Comparison of ENCODE assay signal across 8 cellular contexts in genomic region chr1:150235852-150236613, GRCh38. TPM values are rescaled to one million over a fixed set of nuclear protein-coding genes. Genes with fewer than 3 reads are reported as not detected.
DNase-seq lines count a peak whose midpoint lies in the region; ATAC-seq and TF ChIP-seq lines count a peak whose summit lies in the region.

ANP32E (minus strand) TSS chr1:150236112; CDS start chr1:150235786, 326 bp downstream.

- peaks cover 0 to 6% of the 10 kb centered on the region in 2 donors for H3K4me1 ChIP-seq in lung (ENCODE audit: control insufficient read depth in 2 of 2, insufficient read depth in 2 of 2, low read length in 2 of 2)

- H3K4me3 ChIP-seq in lung, result peak within 1 kb of the TSS; percentile 79

- H3K9me3 ChIP-seq in lung (ENCODE audit: control insufficient read depth in 2 of 2, insufficient read depth in 1 of 2, low read length in 1 of 2), result no peaks in the 10 kb centered on the region

- DNase-seq in COLO668 (lab: John Stamatoyannopoulos, UW; ENCODE audit: unreplicated experiment) (peak; percentile 96), GM20000 (ENCODE audit: low spot score) (peak; percentile 97), HT-29 (ENCODE audit: low spot score) (peak; percentile 98), lung (ENCODE audit: low spot score) (peak; percentile 95)
- DNase-seq in NK-92 treated with Interleukin-12 subunit alpha and Interleukin-12 subunit beta, amount 100 ng/mL, for 24 hours (lab: John Stamatoyannopoulos, UW), result peak; percentile 88
- DNase-seq in activated CD8-positive, alpha-beta memory T cell treated with anti-CD3 and anti-CD28 coated beads for 24 hours, result peak; percentile 93
- DNase-seq in effector CD8-positive, alpha-beta T cell (lab: John Stamatoyannopoulos, UW), result peak; percentile 89
- peak; percentile 78 to 89 (median 83) for DNase-seq in stimulated activated CD4-positive, alpha-beta T cell treated with anti-CD3 and anti-CD28 coated beads, TNF-alpha, amount 100 ng/mL, for 4 hours (ENCODE audit: low read depth in 3 of 3)

- no peak for TF ChIP-seq CTCF in GM20000 (IDR thresholded peaks at IDR 0.05; ENCODE audit: extremely low read depth, missing control alignments)
- TF ChIP-seq CTCF in lung (IDR thresholded peaks at IDR 0.05; ENCODE audit: control extremely low read depth, extremely low read depth), result no peak

- peak within 1 kb of the TSS; percentile 94 to 98 for H3K27ac ChIP-seq in lung (ENCODE audit: low read depth in 1 of 2, low read length in 1 of 2)

- no peaks in the 10 kb centered on the region for H3K27me3 ChIP-seq in lung (ENCODE audit: control insufficient read depth, insufficient read depth)

- peaks cover 0 to 3% of the 10 kb centered on the region in 2 donors for H3K36me3 ChIP-seq in lung (ENCODE audit: control insufficient read depth in 2 of 2, insufficient read depth in 2 of 2, low read length in 2 of 2)

- peak; percentile 90 for ATAC-seq in lung (ENCODE audit: insufficient read depth, low FRiP score)

- 0 to 1% methylated on average over 33 of the region's 33 CpGs for WGBS in lung, 2 donors

RNA-seq across cellular contexts. Expression of gene ANP32E, which starts in this region (rescaled TPM):
- total RNA-seq in HT-29 (2014; rRNA removed; shearing (Covaris generic)), result 12.7 and 16.4 TPM in 2 replicates
- total RNA-seq in lung, result 10 to 100 TPM; 28.6 to 37.7 TPM
- polyA plus RNA-seq in lung, result 10 to 100 TPM; 20.8 to 39.1 TPM

Comparison
In these comparisons a context has a peak if more than half of its experiments do, and no peak if none do; other contexts are left out.
1. Peak in every context shown above with its lines: DNase-seq, ATAC-seq, H3K4me3 ChIP-seq and H3K27ac ChIP-seq.